Comparison of ENCODE assay signal across 11 cellular contexts in the genomic region with DNA sequence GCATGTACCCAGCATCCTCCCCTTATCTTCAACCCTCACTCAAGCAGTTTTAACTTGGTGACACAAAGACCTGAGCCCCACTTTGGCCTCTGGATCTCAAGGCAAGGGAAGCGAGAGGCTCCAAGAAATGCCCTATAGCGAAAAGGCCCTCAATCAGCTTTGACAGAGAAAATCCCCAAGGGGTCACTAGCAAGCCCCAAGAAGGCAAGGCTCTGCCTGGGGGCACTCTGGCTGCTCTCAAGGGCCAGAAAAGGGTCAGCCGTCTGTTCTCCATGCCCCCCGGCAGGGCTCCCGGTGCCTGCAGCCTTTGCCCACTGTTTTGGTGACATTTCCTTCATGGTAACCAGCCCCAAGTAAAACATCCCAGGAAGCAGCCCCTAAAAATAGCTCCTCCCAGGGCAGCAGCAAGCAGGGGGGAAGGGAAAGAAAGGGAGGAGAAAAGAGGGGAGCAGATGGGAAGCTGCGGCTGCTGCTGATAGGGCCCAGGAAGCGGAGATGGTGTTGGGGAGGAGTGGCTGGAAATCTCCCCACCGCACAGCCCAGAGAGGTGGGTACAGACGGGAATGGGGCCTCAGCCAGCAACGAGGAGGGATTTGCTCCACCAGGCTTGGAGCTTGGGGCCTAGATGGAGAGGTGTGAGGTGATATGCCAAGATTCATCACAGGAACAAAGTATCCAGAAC. TPM values are rescaled to one million over a fixed set of nuclear protein-coding genes. Genes with fewer than 3 reads are reported as not detected.
DNase-seq lines count a peak whose midpoint lies in the region; ATAC-seq, FAIRE-seq and TF ChIP-seq lines count a peak whose summit lies in the region.
"Had no signal": no experiment of that assay in that cellular context is flagged by ENCODE, and none has a peak within 500 bp of the region (broad histone marks: within the 10 kb centered on the region; RNA-seq: fewer than 3 reads in every experiment).

No MANE protein-coding gene starts in this region.

- BruUV-seq in IMR-90 (replicated peaks; lab: Mats Ljungman, UMichigan): no TSS peak

- peak overlapping the region; percentile 99 for H3K27ac Mint-ChIP-seq in activated CD8-positive, alpha-beta T cell treated with anti-CD3 and anti-CD28 coated beads for 36 hours

- H2BK5ac ChIP-seq in IMR-90 (ENCODE audit: low read depth, low read length, poor library complexity, severe bottlenecking): no peak overlapping the region

- H2BK15ac ChIP-seq in IMR-90 (ENCODE audit: low read depth, low read length): no peak overlapping the region

- H3K9me1 ChIP-seq in IMR-90 (ENCODE audit: insufficient read depth, low read length): peaks cover 8% of the 10 kb centered on the region

- no peak overlapping the region for H3K27ac ChIP-seq in IMR-90 (ENCODE audit: insufficient read depth, low read length)
- peak overlapping the region; percentile 82 to 95 (median 92) for H3K27ac ChIP-seq in spleen
- H3K27ac ChIP-seq in adrenal gland: peak overlapping the region in 2 of 5 donors; percentile 38 to 62
- H3K27ac ChIP-seq: epithelial cell of prostate had no signal

- H3K18ac ChIP-seq in IMR-90 (ENCODE audit: low read depth, low read length): no peak overlapping the region

- H3K79me1 ChIP-seq in IMR-90 (ENCODE audit: low read depth in 1 of 2, low read length in 2 of 2): peaks cover 35 to 76% of the 10 kb centered on the region in 2 experiments

- CTCF ChIA-PET in IMR-90 (lab: Yijun Ruan, JAX): no interaction called here
- CTCF ChIA-PET in activated CD8-positive, alpha-beta T cell treated with anti-CD3 and anti-CD28 coated beads for 36 hours (lab: Charles Lee): interaction anchor here (0.9 to 1.6 kb wide), 3 partner anchors 12 to 22 kb away, joined by 3 to 11 read pairs (median 3); no protein-coding TSS in a partner anchor

- H4K8ac ChIP-seq in IMR-90 (ENCODE audit: low read depth in 2 of 2, low read length in 2 of 2): no peak overlapping the region

- no peaks in the 10 kb centered on the region for H3K27me3 Mint-ChIP-seq in activated CD8-positive, alpha-beta T cell treated with anti-CD3 and anti-CD28 coated beads for 36 hours

- peaks cover 18% of the 10 kb centered on the region for H3K36me3 Mint-ChIP-seq in activated CD8-positive, alpha-beta T cell treated with anti-CD3 and anti-CD28 coated beads for 36 hours (ENCODE audit: low read depth)

- H2AFZ ChIP-seq in IMR-90 (replicated peaks; ENCODE audit: low read length, poor library complexity): no peak overlapping the region

- no peak for TF ChIP-seq RAD21 in IMR-90 (IDR thresholded peaks at IDR 0.05; ENCODE audit: low read length)

- H4K5ac ChIP-seq in IMR-90 (ENCODE audit: low read depth, low read length): no peak overlapping the region

- H3K23ac ChIP-seq in IMR-90 (ENCODE audit: low read depth, low read length): no peak overlapping the region; the same call in 1 of the 2 replicates

- no peak overlapping the region; the same call in 1 of the 2 replicates for H2AK5ac ChIP-seq in IMR-90 (ENCODE audit: low read depth, low read length)

- H3K4me1 ChIP-seq in IMR-90 (ENCODE audit: control insufficient read depth, insufficient read depth, low read length) (peaks cover 6% of the 10 kb centered on the region), spleen (peaks cover 38 to 100% (median 68%) of the 10 kb centered on the region in 6 donors), adrenal gland (replicated peaks in 1 of 2) (peaks cover 0 to 18% of the 10 kb centered on the region in 2 donors)

- POLR2A ChIA-PET in IMR-90 (lab: Charles Lee; ENCODE audit: unreplicated experiment): no interaction called here
- POLR2A ChIA-PET in activated CD8-positive, alpha-beta T cell treated with anti-CD3 and anti-CD28 coated beads for 36 hours (lab: Charles Lee): interaction anchor here (1.7 to 2.0 kb wide), 3 partner anchors 8 to 15 kb away, joined by 4 to 10 read pairs (median 5); no protein-coding TSS in a partner anchor

- H2AK9ac ChIP-seq in IMR-90 (replicated peaks; ENCODE audit: low read depth, low read length, poor library complexity): no peak overlapping the region

- no peaks in the 10 kb centered on the region for H3K9me3 ChIP-seq in IMR-90 (ENCODE audit: control insufficient read depth, insufficient read depth, low read length)
- no peaks in the 10 kb centered on the region for H3K9me3 ChIP-seq in spleen
- H3K9me3 ChIP-seq in adrenal gland (replicated peaks in 1 of 3): no peaks in the 10 kb centered on the region

- no peak overlapping the region for H3K9ac ChIP-seq in IMR-90 (ENCODE audit: low read depth, low read length)

- H3K36me3 ChIP-seq in IMR-90 (ENCODE audit: control insufficient read depth, insufficient read depth, low read length): peaks cover 42% of the 10 kb centered on the region
- peaks cover 0 to 68% (median 15%) of the 10 kb centered on the region in 6 donors for H3K36me3 ChIP-seq in spleen
- H3K36me3 ChIP-seq in adrenal gland (replicated peaks in 1 of 2): no peaks in the 10 kb centered on the region

- no peak for TF ChIP-seq POLR2A in IMR-90 (IDR thresholded peaks at IDR 0.05; ENCODE audit: low read depth, low read length)
- no peak for TF ChIP-seq POLR2A in spleen (IDR thresholded peaks at IDR 0.05)
- no peak for TF ChIP-seq POLR2A in adrenal gland (IDR thresholded peaks at IDR 0.05)

- DNase-seq in IMR-90 (no peak), left cardiac atrium (no peak), spleen (no peak), HTR-8/SVneo (ENCODE audit: insufficient read length, low spot score) (no peak), adrenal gland (no peak)
- DNase-seq in activated CD8-positive, alpha-beta T cell treated with anti-CD3 and anti-CD28 coated beads for 36 hours: no peak
- DNase-seq: kidney glomerular epithelial cell had no signal

- in situ Hi-C loops in IMR-90 (cut with MboI; ENCODE audit: low sequenced_read_pairs): no loop called here

- H4K20me1 ChIP-seq in IMR-90 (ENCODE audit: insufficient read depth, low read length): peaks cover 38% of the 10 kb centered on the region

- no peak overlapping the region for H2BK20ac ChIP-seq in IMR-90 (ENCODE audit: low read depth, low read length)

- H3K4me2 ChIP-seq in IMR-90 (ENCODE audit: low read depth, low read length): no peak overlapping the region

- H3K27me3 ChIP-seq in IMR-90 (ENCODE audit: control insufficient read depth, insufficient read depth, low read length) (no peaks in the 10 kb centered on the region), spleen (replicated peaks in 1 of 7) (no peaks in the 10 kb centered on the region), adrenal gland (no peaks in the 10 kb centered on the region)

- H3K4me3 ChIP-seq in IMR-90 (ENCODE audit: insufficient read depth, low read depth, low read length): no peak overlapping the region
- peak overlapping the region in 1 of 8 donors; percentile 66 for H3K4me3 ChIP-seq in spleen
- no peak overlapping the region for H3K4me3 ChIP-seq in adrenal gland

- H2BK120ac ChIP-seq in IMR-90 (ENCODE audit: low read depth, low read length): no peak overlapping the region

- ATAC-seq in IMR-90 (ENCODE audit: low read depth): peak; percentile 22; the same call in 1 of the 2 replicates
- ATAC-seq in activated CD8-positive, alpha-beta T cell treated with anti-CD3 and anti-CD28 coated beads for 36 hours: no peak
- ATAC-seq in left cardiac atrium: peak; percentile 40 to 74
- no peak for ATAC-seq in GM18870 (IDR thresholded peaks at IDR 0.05; ENCODE audit: unreplicated experiment)
- no peak for ATAC-seq in HG03354 (IDR thresholded peaks at IDR 0.05; ENCODE audit: poor library complexity, severe bottlenecking, unreplicated experiment)

- intact Hi-C loops in IMR-90 (cut with micrococcal nuclease): no loop called here
- intact Hi-C loops in activated CD8-positive, alpha-beta T cell treated with anti-CD3 and anti-CD28 coated beads for 36 hours (cut with micrococcal nuclease): no loop called here
- intact Hi-C loops in left cardiac atrium (cut with DNase I): no loop called here
- intact Hi-C loops in spleen (cut with DNase I; ENCODE audit: low total_unique reads): no loop called here
- intact Hi-C loops in adrenal gland (cut with DNase I): no loop called here

- no peak overlapping the region; the same call in 1 of the 2 replicates for H3K4ac ChIP-seq in IMR-90 (ENCODE audit: low read depth, low read length)

- H3K4me1 Mint-ChIP-seq in activated CD8-positive, alpha-beta T cell treated with anti-CD3 and anti-CD28 coated beads for 36 hours (ENCODE audit: low read depth): peaks cover 81% of the 10 kb centered on the region

- no peak for FAIRE-seq in HTR-8/SVneo (lab: Jason Lieb, UNC)

- 22% methylated on average over 4 of the region's 10 CpGs; no CpG with 5 or more reads in 1 of the 2 experiments for WGBS in IMR-90 (ENCODE audit: extremely low coverage in 2 of 2, insufficient read length in 1 of 2), 2 experiments
- 47 to 69% (median 56%) methylated on average over 10 of the region's 10 CpGs for WGBS in spleen, 5 donors
- WGBS in adrenal gland, 4 donors: 66 to 83% (median 75%) methylated on average over 9 to 10 of the region's 10 CpGs

- no peak overlapping the region for H3K56ac ChIP-seq in IMR-90 (ENCODE audit: extremely low read depth, insufficient read depth, low read length)

- H3K14ac ChIP-seq in IMR-90 (replicated peaks; ENCODE audit: low read depth, low read length): no peak overlapping the region

- H4K91ac ChIP-seq in IMR-90 (ENCODE audit: insufficient read depth, low read depth, low read length): no peak overlapping the region

- H3K9me3 Mint-ChIP-seq in activated CD8-positive, alpha-beta T cell treated with anti-CD3 and anti-CD28 coated beads for 36 hours: no peaks in the 10 kb centered on the region

- dilution Hi-C loops in IMR-90 (cut with HindIII; ENCODE audit: low sequenced_read_pairs, unreplicated experiment): no loop called here

- no peak overlapping the region for H3K4me3 Mint-ChIP-seq in activated CD8-positive, alpha-beta T cell treated with anti-CD3 and anti-CD28 coated beads for 36 hours

- no peak for TF ChIP-seq CTCF in IMR-90 (conservative IDR thresholded peaks at IDR 0.05; ENCODE audit: low read depth, low read length)
- TF ChIP-seq CTCF in activated CD8-positive, alpha-beta T cell treated with anti-CD3 and anti-CD28 coated beads for 36 hours (IDR thresholded peaks at IDR 0.05): no peak
- TF ChIP-seq CTCF in spleen (IDR thresholded peaks at IDR 0.05 in 8 of 11, conservative IDR thresholded peaks at IDR 0.05 in 3 of 11): no peak
- TF ChIP-seq CTCF in adrenal gland (IDR thresholded peaks at IDR 0.05): no peak

RNA-seq across cellular contexts. Expression of gene CAMK2G, which starts 7.1 kb away (rescaled TPM):
- total RNA-seq in IMR-90 (2012; rRNA removed): 18.9 and 20.4 TPM in 2 replicates
- 24.0 and 25.4 TPM in 2 replicates for polyA plus RNA-seq in IMR-90 (2012; rRNA removed)
- 19.3 and 21.1 TPM in 2 replicates for polyA plus RNA-seq in IMR-90 (2012; cell fraction: cytosol; rRNA removed)
- 51.4 and 75.4 TPM in 2 replicates for polyA plus RNA-seq in IMR-90 (2012; cell fraction: nucleus; rRNA removed; ENCODE audit: low replicate concordance)
- 10 to 100 TPM; 17.8 to 18.5 TPM for total RNA-seq in activated CD8-positive, alpha-beta T cell treated with anti-CD3 and anti-CD28 coated beads for 36 hours
- total RNA-seq in left cardiac atrium: 10 to 100 TPM; 12.0 to 12.4 TPM
- 10 to 100 TPM; 32.7 to 55.2 (median 45.8) TPM for total RNA-seq in spleen
- polyA plus RNA-seq in spleen: 10 to 100 TPM; 10.4 to 18.0 (median 17.1) TPM
- total RNA-seq in adrenal gland: 10 to 100 TPM; 12.7 to 27.3 (median 21.3) TPM
- 10 to 100 TPM; 16.3 to 19.7 (median 19.7) TPM for polyA plus RNA-seq in adrenal gland

RNA-seq across cellular contexts. Expression of gene PLAU, which starts 43.7 kb away (rescaled TPM):
- 115 and 123 TPM in 2 replicates for total RNA-seq in IMR-90 (2012; rRNA removed)
- 230 and 283 TPM in 2 replicates for polyA plus RNA-seq in IMR-90 (2012; rRNA removed)
- 215 and 255 TPM in 2 replicates for polyA plus RNA-seq in IMR-90 (2012; cell fraction: cytosol; rRNA removed)
- polyA plus RNA-seq in IMR-90 (2012; cell fraction: nucleus; rRNA removed; ENCODE audit: low replicate concordance): 331 and 562 TPM in 2 replicates
- total RNA-seq in activated CD8-positive, alpha-beta T cell treated with anti-CD3 and anti-CD28 coated beads for 36 hours: under 1 TPM; 0.41 to 0.47 TPM
- total RNA-seq in left cardiac atrium: 10 to 100 TPM in 1 of 2 donors, 1 to 10 TPM in 1; 9.2 to 20.1 TPM
- total RNA-seq in spleen: 10 to 100 TPM; 19.1 to 95.0 (median 40.7) TPM
- 10 to 100 TPM in 2 of 3 donors, 1 to 10 TPM in 1; 9.6 to 18.3 (median 16.8) TPM for polyA plus RNA-seq in spleen
- 10 to 100 TPM in 2 of 8 donors, 1 to 10 TPM in 6; 2.2 to 10.6 (median 7.5) TPM for total RNA-seq in adrenal gland
- polyA plus RNA-seq in adrenal gland: 10 to 100 TPM in 1 of 3 donors, 1 to 10 TPM in 2; 2.6 to 19.4 (median 3.7) TPM
- total RNA-seq: SK-MEL-5 had no signal

RNA-seq across cellular contexts. Expression of gene NDST2, which starts 55.9 kb away (rescaled TPM):
- total RNA-seq in IMR-90 (2012; rRNA removed): 5.6 TPM in 2 replicates
- polyA plus RNA-seq in IMR-90 (2012; rRNA removed): 14.6 and 16.5 TPM in 2 replicates
- polyA plus RNA-seq in IMR-90 (2012; cell fraction: cytosol; rRNA removed): 10.2 and 12.8 TPM in 2 replicates
- polyA plus RNA-seq in IMR-90 (2012; cell fraction: nucleus; rRNA removed; ENCODE audit: low replicate concordance): 61.0 and 69.6 TPM in 2 replicates
- total RNA-seq in activated CD8-positive, alpha-beta T cell treated with anti-CD3 and anti-CD28 coated beads for 36 hours: 10 to 100 TPM; 51.1 to 53.5 TPM
- 10 to 100 TPM; 14.1 to 20.2 TPM for total RNA-seq in left cardiac atrium
- total RNA-seq in spleen: 100 to 1,000 TPM in 5 of 7 donors, 10 to 100 TPM in 2; 84.6 to 159 (median 117) TPM
- 10 to 100 TPM; 10.9 to 21.7 (median 12.3) TPM for polyA plus RNA-seq in spleen
- total RNA-seq in adrenal gland: 10 to 100 TPM; 31.9 to 67.0 (median 41.6) TPM
- polyA plus RNA-seq in adrenal gland: 10 to 100 TPM; 14.5 to 23.0 (median 21.9) TPM

Comparison
In these comparisons a context has a peak if more than half of its experiments do, and no peak if none do; other contexts are left out.
1. ATAC-seq: peak in IMR-90 (single experiment) and left cardiac atrium (2 of 2); none in activated CD8-positive, alpha-beta T cell treated with anti-CD3 and anti-CD28 coated beads for 36 hours (single experiment), GM18870 (single experiment) and HG03354 (single experiment).